8 cellular contexts compared by ENCODE assay signal in the genomic region with DNA sequence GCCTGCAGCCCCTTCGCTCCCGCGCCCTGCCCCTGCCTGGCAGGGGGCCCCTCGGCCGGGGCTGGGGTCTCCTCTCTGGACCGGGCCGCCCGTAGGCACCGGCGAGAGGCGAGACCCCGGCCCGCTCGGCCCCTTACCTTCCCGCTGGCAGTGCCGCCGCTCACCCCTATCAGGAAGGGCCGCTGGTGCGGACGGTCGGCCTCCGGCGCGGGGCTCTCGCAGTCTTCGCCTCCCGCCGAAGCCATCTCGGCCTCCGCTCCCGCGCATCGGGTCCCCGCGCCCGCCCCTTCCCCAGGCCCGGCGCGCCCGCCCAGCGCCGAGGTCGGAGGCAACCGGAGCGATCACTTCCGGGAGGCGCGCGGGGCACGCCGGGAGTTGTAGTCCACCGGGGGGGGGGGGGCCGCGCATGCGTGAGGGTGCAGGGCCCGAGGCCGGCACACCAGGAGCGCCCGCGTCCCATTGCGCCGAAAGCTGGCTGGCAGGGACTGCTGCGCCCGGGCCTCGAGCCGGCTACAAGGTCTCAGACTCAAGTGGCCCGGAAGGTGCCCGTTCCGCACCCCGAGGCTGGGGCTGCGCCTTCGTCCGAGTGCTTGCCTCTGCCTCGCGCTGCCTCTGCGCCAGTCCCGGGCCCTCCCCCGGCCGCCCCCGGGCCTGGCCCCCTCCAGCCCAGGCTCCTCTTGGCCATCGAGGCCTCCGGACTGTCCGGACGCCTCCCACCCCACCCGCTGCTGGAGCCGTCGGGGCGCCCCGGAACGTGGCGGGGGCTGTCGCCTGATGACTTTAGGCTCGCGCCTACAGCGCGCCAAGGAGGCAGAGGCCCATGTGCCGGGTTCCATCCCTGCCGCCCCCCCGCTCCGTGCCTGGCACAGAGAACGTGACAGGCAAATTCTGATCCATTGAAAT. TPM values are rescaled to one million over a fixed set of nuclear protein-coding genes. Genes with fewer than 3 reads are reported as not detected.
A peak's percentile ranks its signal among the peaks of the same experiment; 100 is the strongest.
DNase-seq lines count a peak whose midpoint lies in the region; ATAC-seq and TF ChIP-seq lines count a peak whose summit lies in the region.

UCK1 (minus strand) TSS at position 334 of the 903 bp plus-strand sequence; CDS start at position 245, 89 bp downstream.

- H3K4me1 Mint-ChIP-seq in nephron, result peaks cover 8% of the 10 kb centered on the region

- TF ChIP-seq POLR2A in Raji (IDR thresholded peaks at IDR 0.05; ENCODE audit: insufficient read depth, low read depth, low read length), result peak; percentile 65

- H3K36me3 Mint-ChIP-seq in nephron (ENCODE audit: low read depth), result peaks cover 23% of the 10 kb centered on the region

- no peaks in the 10 kb centered on the region for H3K27me3 Mint-ChIP-seq in nephron (ENCODE audit: low read depth)

- TF ChIP-seq CTCF in fibroblast of the aortic adventitia (IDR thresholded peaks at IDR 0.05; ENCODE audit: insufficient read depth, low read length) (no peak), nephron (IDR thresholded peaks at IDR 0.05; ENCODE audit: unreplicated experiment in 3 of 3) (no peak)

- ATAC-seq in GM21737 (IDR thresholded peaks at IDR 0.05; ENCODE audit: unreplicated experiment), result peak; percentile 76
- ATAC-seq in stimulated activated naive CD8-positive, alpha-beta T cell treated with anti-CD3 and anti-CD28 coated beads, Interleukin-15, Interleukin-2, amounts not matched to agents 100 U/mL and 50 U/mL, for 24 hours, result peak; percentile 94

- DNase-seq in Daoy (ENCODE audit: low read depth) (peak; percentile 93), Kasumi-1 (lab: John Stamatoyannopoulos, UW) (peak; percentile 55 to 68), fibroblast of the aortic adventitia (ENCODE audit: low read depth) (peak; percentile 70)
- peak; percentile 90 for DNase-seq in activated effector memory CD4-positive, alpha-beta T cell treated with anti-CD3 and anti-CD28 coated beads, Interleukin-2, amount 50 U/mL, for 16 hours
- DNase-seq in stimulated activated naive CD8-positive, alpha-beta T cell treated with anti-CD3 and anti-CD28 coated beads, Interleukin-15, Interleukin-2, amounts not matched to agents 100 U/mL and 50 U/mL, for 24 hours, result peak; percentile 81

- H3K9me3 Mint-ChIP-seq in nephron, result no peaks in the 10 kb centered on the region

- peak within 1 kb of the TSS in 2 of 3 experiments; percentile 55 to 77 for H3K27ac Mint-ChIP-seq in nephron

- H3K4me3 Mint-ChIP-seq in nephron, result peak within 1 kb of the TSS; percentile 88 to 89 (median 88)

- peak within 1 kb of the TSS; percentile 80 for H3K4me3 ChIP-seq in fibroblast of the aortic adventitia (ENCODE audit: low read depth, low read length)

RNA-seq across cellular contexts. Expression of gene UCK1, which starts in this region (rescaled TPM):
- total RNA-seq in Daoy (2014; rRNA removed; shearing (Covaris generic)), result 36.5 and 37.7 TPM in 2 replicates
- total RNA-seq in fibroblast of the aortic adventitia (ENCODE audit: low replicate concordance), result 18.5 and 24.6 TPM in 2 replicates

Comparison
In these comparisons a context has a peak if more than half of its experiments do, and no peak if none do; other contexts are left out.
1. Peak in every context shown above with its lines: DNase-seq, ATAC-seq and H3K4me3 ChIP-seq.